9 cellular contexts compared by ENCODE assay signal in the genomic region with DNA sequence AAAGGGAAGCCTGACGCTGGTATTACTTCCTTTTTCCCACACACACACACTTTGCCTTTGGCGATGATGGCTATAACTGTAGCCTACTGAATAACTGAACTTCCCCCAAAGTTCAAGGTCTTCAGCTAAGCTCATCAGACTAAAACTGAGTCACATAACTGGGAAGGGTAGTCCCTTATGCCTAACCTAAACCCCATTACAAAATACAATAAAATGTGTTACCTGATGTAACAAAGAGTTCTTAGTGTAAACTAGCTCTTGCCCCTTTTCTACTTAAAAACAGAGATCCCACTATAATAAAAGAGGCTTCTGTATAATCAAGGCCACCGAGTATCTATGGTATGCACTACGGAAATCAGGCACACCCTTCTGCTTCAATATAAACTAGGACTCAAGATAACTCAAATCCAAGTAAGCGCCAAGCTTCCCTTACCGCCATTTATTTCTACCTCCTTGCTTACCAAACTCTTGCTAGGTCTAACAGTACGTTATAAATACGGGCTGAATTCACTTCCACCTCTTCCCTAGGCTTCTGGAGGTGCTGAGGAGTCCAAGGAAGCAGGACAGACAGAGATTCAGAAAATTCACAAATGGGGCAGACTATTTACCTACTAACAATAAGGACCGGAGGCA. TPM values are rescaled to one million over a fixed set of nuclear protein-coding genes. Genes with fewer than 3 reads are reported as not detected.
DNase-seq lines count a peak whose midpoint lies in the region; ATAC-seq, FAIRE-seq and TF ChIP-seq lines count a peak whose summit lies in the region.
"Had no signal": no experiment of that assay in that cellular context is flagged by ENCODE, and none has a peak within 500 bp of the region (broad histone marks: within the 10 kb centered on the region; RNA-seq: fewer than 3 reads in every experiment).

No MANE protein-coding gene starts in this region.

- FAIRE-seq in RCC 7860 (lab: Jason Lieb, UNC): no peak

- peak overlapping the region; percentile 89 for H3K27ac Mint-ChIP-seq in dendritic cell treated with granulocyte-macrophage colony-stimulating factor and Interleukin-4, amounts not matched to agents 40 ng/mL and 50 ng/mL, for 4 days

- H3K27me3 ChIP-seq in SK-N-SH (ENCODE audit: insufficient read depth): no peaks in the 10 kb centered on the region
- no peaks in the 10 kb centered on the region for H3K27me3 ChIP-seq in Panc1 (ENCODE audit: control insufficient read depth, insufficient read depth, low read length)
- H3K27me3 ChIP-seq in muscle layer of colon (ENCODE audit: control insufficient read depth in 1 of 2, insufficient read depth in 2 of 2, low read length in 2 of 2): no peaks in the 10 kb centered on the region

- H3K27ac ChIP-seq in SK-N-SH (ENCODE audit: low read depth in 2 of 2, low read length in 1 of 2) (peak overlapping the region; percentile 55 to 56), Panc1 (ENCODE audit: low read length) (peak overlapping the region; percentile 84), muscle layer of colon (ENCODE audit: low read depth, low read length) (peak overlapping the region; percentile 54)
- H3K27ac ChIP-seq: C4-2B had no signal

- no peak for TF ChIP-seq EP300 in SK-N-SH (IDR thresholded peaks at IDR 0.05; ENCODE audit: borderline replicate concordance in 1 of 2, low read depth in 1 of 2, low read length in 1 of 2)

- peaks cover 34% of the 10 kb centered on the region for H3K4me1 Mint-ChIP-seq in dendritic cell treated with granulocyte-macrophage colony-stimulating factor and Interleukin-4, amounts not matched to agents 40 ng/mL and 50 ng/mL, for 4 days (ENCODE audit: low read depth)

- peaks cover 66% of the 10 kb centered on the region for H3K79me2 ChIP-seq in SK-N-SH (ENCODE audit: insufficient read depth)

- peaks cover 4% of the 10 kb centered on the region for H3F3A ChIP-seq in SK-N-SH (replicated peaks; ENCODE audit: insufficient read depth)

- CTCF ChIA-PET in SK-N-SH (lab: Yijun Ruan, JAX) (interaction anchor here (0.9 to 1.5 kb wide), 3 partner anchors 8 to 432 kb away, joined by 3 to 10 read pairs (median 5); no protein-coding TSS in a partner anchor), Panc1 (lab: Charles Lee) (no interaction called here)

- peaks cover 5 to 13% of the 10 kb centered on the region in 2 experiments for H3K36me3 ChIP-seq in SK-N-SH (replicated peaks in 1 of 2; ENCODE audit: control insufficient read depth in 1 of 2, insufficient read depth in 2 of 2, low read length in 1 of 2)
- H3K36me3 ChIP-seq in Panc1 (ENCODE audit: control insufficient read depth, insufficient read depth, low read length): peaks cover 3% of the 10 kb centered on the region; the same call in 1 of the 2 replicates
- H3K36me3 ChIP-seq in muscle layer of colon (ENCODE audit: insufficient read depth, low read length): peaks cover 6% of the 10 kb centered on the region

- peak overlapping the region; percentile 74 for H3K4me3 Mint-ChIP-seq in dendritic cell treated with granulocyte-macrophage colony-stimulating factor and Interleukin-4, amounts not matched to agents 40 ng/mL and 50 ng/mL, for 4 days

- POLR2A ChIA-PET in SK-N-SH (lab: Yijun Ruan, JAX) (no interaction called here), Panc1 (lab: Charles Lee) (interaction anchor here (1.0 kb wide), 1 partner anchor 10 kb away, joined by 12 read pairs; no protein-coding TSS in a partner anchor)

- no peaks in the 10 kb centered on the region for H3K27me3 Mint-ChIP-seq in dendritic cell treated with granulocyte-macrophage colony-stimulating factor and Interleukin-4, amounts not matched to agents 40 ng/mL and 50 ng/mL, for 4 days

- TF ChIP-seq CTCF in SK-N-SH (IDR thresholded peaks at IDR 0.05): no peak
- no peak for TF ChIP-seq CTCF in Panc1 (IDR thresholded peaks at IDR 0.05)

- in situ Hi-C loops in Panc1 (cut with HindIII; ENCODE audit: low pct_unique_long_range_greater_than_20kb, low sequenced_read_pairs): no loop called here

- peaks cover 26% of the 10 kb centered on the region for H4K20me1 ChIP-seq in SK-N-SH (ENCODE audit: insufficient read depth)

- H3K9me2 ChIP-seq in SK-N-SH: no peaks in the 10 kb centered on the region

- DNase-seq in SK-N-SH (no peak), Panc1 (ENCODE audit: low read depth, low spot score) (no peak), RCC 7860 (ENCODE audit: low spot score) (no peak), NCI-H2081 (lab: John Stamatoyannopoulos, UW) (no peak)

- peaks cover 20% of the 10 kb centered on the region for H3K36me3 Mint-ChIP-seq in dendritic cell treated with granulocyte-macrophage colony-stimulating factor and Interleukin-4, amounts not matched to agents 40 ng/mL and 50 ng/mL, for 4 days (ENCODE audit: low read depth)

- 25% methylated on average over 9 of the region's 9 CpGs for WGBS in SK-N-SH (ENCODE audit: low lambda C conversion rate)

- no peak for TF ChIP-seq RAD21 in SK-N-SH (IDR thresholded peaks at IDR 0.05; ENCODE audit: low read length)

- BruUV-seq in Panc1 (replicated peaks; lab: Mats Ljungman, UMichigan): TSS peak; percentile 58

- H3K9me3 Mint-ChIP-seq in dendritic cell treated with granulocyte-macrophage colony-stimulating factor and Interleukin-4, amounts not matched to agents 40 ng/mL and 50 ng/mL, for 4 days: no peaks in the 10 kb centered on the region

- H3K4me2 ChIP-seq in SK-N-SH: peak overlapping the region; percentile 89

- H3K9ac ChIP-seq in SK-N-SH (peak overlapping the region; percentile 87; the same call in 1 of the 2 replicates), muscle layer of colon (ENCODE audit: low read length) (peak overlapping the region; percentile 42)

- H3K9me3 ChIP-seq in SK-N-SH (no peaks in the 10 kb centered on the region), Panc1 (ENCODE audit: control insufficient read depth, insufficient read depth, low read depth, low read length) (no peaks in the 10 kb centered on the region), muscle layer of colon (ENCODE audit: low read length) (no peaks in the 10 kb centered on the region)

- no peak overlapping the region for H2AFZ ChIP-seq in SK-N-SH (ENCODE audit: low read depth)

- H3K4me1 ChIP-seq in SK-N-SH (ENCODE audit: control insufficient read depth in 1 of 2, insufficient read depth in 2 of 2, low read depth in 1 of 2, low read length in 1 of 2) (peaks cover 0 to 17% of the 10 kb centered on the region in 2 experiments; a peak in 2 of 4 replicates), Panc1 (ENCODE audit: control insufficient read depth, insufficient read depth, low read length) (peaks cover 7% of the 10 kb centered on the region), muscle layer of colon (ENCODE audit: insufficient read depth, low read length) (peaks cover 22% of the 10 kb centered on the region)

- no peak for ATAC-seq in SK-N-SH treated with all-trans-retinoic acid at 6 μM for 48 hours
- no peak for ATAC-seq in Panc1
- no peak for ATAC-seq in HG03039 (IDR thresholded peaks at IDR 0.05; ENCODE audit: unreplicated experiment)

- intact Hi-C loops in Panc1 (cut with micrococcal nuclease; ENCODE audit: unreplicated experiment): no loop called here
- intact Hi-C loops in dendritic cell treated with granulocyte-macrophage colony-stimulating factor and Interleukin-4, amounts not matched to agents 40 ng/mL and 50 ng/mL, for 4 days (cut with micrococcal nuclease): loop anchor here (5.0 kb wide), 1 partner anchor 434 kb away; no protein-coding TSS in a partner anchor

- H3K4me3 ChIP-seq in SK-N-SH (ENCODE audit: low read depth in 2 of 2, low read length in 1 of 2) (peak overlapping the region; percentile 62 to 74), Panc1 (ENCODE audit: low read depth in 2 of 2, low read length in 2 of 2) (peak overlapping the region; percentile 71 to 73), muscle layer of colon (ENCODE audit: low read depth in 1 of 2, low read length in 2 of 2) (peak overlapping the region; percentile 33 to 77)

TF ChIP-seq in SK-N-SH, 30 proteins besides CTCF, POLR2A, EP300 and RAD21 (continues in another document):
- no peak for TF ChIP-seq RFX5 (IDR thresholded peaks at IDR 0.05; ENCODE audit: low read length)
- TF ChIP-seq, protein P1, sequence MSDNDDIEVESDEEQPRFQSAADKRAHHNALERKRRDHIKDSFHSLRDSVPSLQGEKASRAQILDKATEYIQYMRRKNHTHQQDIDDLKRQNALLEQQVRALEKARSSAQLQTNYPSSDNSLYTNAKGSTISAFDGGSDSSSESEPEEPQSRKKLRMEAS (IDR thresholded peaks at IDR 0.05; ENCODE audit: low read depth): no peak

TF ChIP-seq in SK-N-SH treated with all-trans-retinoic acid at 6 μM for 48 hours, 23 proteins besides CTCF, POLR2A, EP300 and RAD21 (continues in another document):
- TF ChIP-seq ZNF70 (CRISPR knock-in tag; IDR thresholded peaks at IDR 0.05): no peak
- TF ChIP-seq ARNTL (CRISPR knock-in tag; IDR thresholded peaks at IDR 0.05; ENCODE audit: borderline replicate concordance, low read depth): no peak
- no peak for TF ChIP-seq ZFP30 (CRISPR knock-in tag; IDR thresholded peaks at IDR 0.05)
- no peak for TF ChIP-seq CSRNP3 (CRISPR knock-in tag; IDR thresholded peaks at IDR 0.05)

RNA-seq across cellular contexts. Expression of gene OTUD4, which starts 2.4 kb away (rescaled TPM):
- polyA plus RNA-seq in SK-N-SH (2012; rRNA removed): 8.5 and 11.6 TPM in 2 replicates
- polyA plus RNA-seq in SK-N-SH (2012; cell fraction: cytosol; rRNA removed): 12.0 and 13.9 TPM in 2 replicates
- 8.4 and 16.6 TPM in 2 replicates for polyA plus RNA-seq in SK-N-SH (2012; cell fraction: nucleus; rRNA removed)
- 31.5 TPM for total RNA-seq in Panc1 (2021; ENCODE audit: unreplicated experiment)
- 8.9 TPM for polyA plus RNA-seq in Panc1 (2012; ENCODE audit: insufficient read length)
